ENCODE assay signal across 1 cellular context in genomic region chr19:40403262-40403984, GRCh38.
TF ChIP-seq lines count a peak whose summit lies in the region.

No MANE protein-coding gene starts in this region.

TF ChIP-seq in SK-N-SH, 30 proteins besides CTCF, POLR2A, EP300 and RAD21 (continued from another document):
- TF ChIP-seq ZBTB33 (IDR thresholded peaks at IDR 0.05; ENCODE audit: borderline replicate concordance, low read depth) (no peak), POLR2AphosphoS5 (IDR thresholded peaks at IDR 0.05; ENCODE audit: low read depth, low read length) (peak; percentile 42; the same call in 1 of the 2 replicates), YY1 (IDR thresholded peaks at IDR 0.05; ENCODE audit: low read depth) (no peak), NFIC (IDR thresholded peaks at IDR 0.05; ENCODE audit: borderline replicate concordance) (no peak), MAX (IDR thresholded peaks at IDR 0.05; ENCODE audit: low read depth) (0 out of 2 replicates have a peak, but pooled peaks have one; percentile 35), NRF1 (IDR thresholded peaks at IDR 0.05; ENCODE audit: low read depth, low read length) (no peak), RFX5 (IDR thresholded peaks at IDR 0.05; ENCODE audit: low read length) (no peak), GATA2 (CRISPR knock-in tag; IDR thresholded peaks at IDR 0.05) (no peak), USF1 (IDR thresholded peaks at IDR 0.05; ENCODE audit: borderline replicate concordance, low read depth) (no peak), REST (IDR thresholded peaks at IDR 0.05; ENCODE audit: low read depth, low read length) (no peak)
